ENCODE assay signal across 23 cellular contexts in the genomic region with DNA sequence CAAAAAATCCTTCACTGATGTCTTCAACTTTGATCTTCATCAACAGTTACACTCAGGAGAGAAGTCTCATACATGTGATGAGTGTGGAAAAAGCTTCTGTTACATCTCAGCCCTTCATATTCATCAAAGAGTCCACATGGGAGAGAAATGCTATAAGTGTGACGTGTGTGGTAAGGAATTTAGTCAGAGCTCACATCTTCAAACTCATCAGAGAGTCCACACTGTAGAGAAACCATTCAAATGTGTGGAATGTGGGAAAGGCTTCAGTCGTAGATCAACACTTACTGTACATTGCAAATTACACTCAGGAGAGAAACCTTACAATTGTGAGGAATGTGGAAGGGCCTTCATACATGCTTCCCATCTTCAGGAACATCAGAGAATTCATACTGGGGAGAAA. TPM values are rescaled to one million over a fixed set of nuclear protein-coding genes. Genes with fewer than 3 reads are reported as not detected.
DNase-seq lines count a peak whose midpoint lies in the region; ATAC-seq, FAIRE-seq and TF ChIP-seq lines count a peak whose summit lies in the region.
"Had no signal": no experiment of that assay in that cellular context is flagged by ENCODE, and none has a peak within 500 bp of the region (broad histone marks: within the 10 kb centered on the region; RNA-seq: fewer than 3 reads in every experiment).

No MANE protein-coding gene starts in this region.

- H3K36me3 ChIP-seq in HEK293 (ENCODE audit: control insufficient read depth in 2 of 2, insufficient read depth in 1 of 2, low read length in 2 of 2) (peaks cover 62 to 87% of the 10 kb centered on the region in 2 experiments), K562 (ENCODE audit: control insufficient read depth, insufficient read depth, low read length) (peaks cover 8% of the 10 kb centered on the region; the same call in 2 of the 3 replicates), muscle layer of duodenum (ENCODE audit: control insufficient read depth in 1 of 2, insufficient read depth in 2 of 2, low read length in 2 of 2) (peaks cover 42 to 65% of the 10 kb centered on the region in 2 donors)

- no peak overlapping the region for H3K4me2 ChIP-seq in K562 (ENCODE audit: insufficient read depth, low read length)

- H3K4me1 ChIP-seq in HEK293 (ENCODE audit: control insufficient read depth, insufficient read depth, low read length) (peaks cover 2% of the 10 kb centered on the region; the same call in 1 of the 2 replicates), K562 (replicated peaks in 1 of 2; ENCODE audit: control insufficient read depth in 2 of 2, insufficient read depth in 2 of 2, low read length in 2 of 2) (no peaks in the 10 kb centered on the region), muscle layer of duodenum (ENCODE audit: control insufficient read depth in 1 of 2, insufficient read depth in 2 of 2, low read length in 2 of 2) (no peaks in the 10 kb centered on the region)
- H3K4me1 ChIP-seq: SJSA1 had no signal

- in situ Hi-C loops in K562 (cut with MboI), result no loop called here

- no peak for TF ChIP-seq POLR2A in K562 (conservative IDR thresholded peaks at IDR 0.05)

- H3K9ac ChIP-seq in K562 (ENCODE audit: insufficient read depth in 1 of 2, low read depth in 2 of 2, low read length in 2 of 2), result no peak overlapping the region

- no peaks in the 10 kb centered on the region for H4K20me1 ChIP-seq in K562 (replicated peaks; ENCODE audit: control insufficient read depth, insufficient read depth, low read length)

- TF ChIP-seq EP300 in K562 (IDR thresholded peaks at IDR 0.05; ENCODE audit: low read length), result no peak

- H3K79me2 ChIP-seq in K562 (ENCODE audit: control insufficient read depth, insufficient read depth, low read length), result no peaks in the 10 kb centered on the region

- TF ChIP-seq CTCF in HEK293 (tag by site-specific recombination; IDR thresholded peaks at IDR 0.05) (no peak), K562 (IDR thresholded peaks at IDR 0.05 in 2 of 3, conservative IDR thresholded peaks at IDR 0.05 in 1 of 3; ENCODE audit: insufficient read depth in 2 of 3, low read depth in 1 of 3, low read length in 3 of 3) (no peak)

- CTCF ChIA-PET in HEK293 (lab: Yijun Ruan, JAX) (no interaction called here), K562 (lab: Yijun Ruan, JAX; ENCODE audit: low intra/inter-chr PET ratio) (no interaction called here)

- POLR2A ChIA-PET in HEK293 (lab: Yijun Ruan, JAX) (no interaction called here), K562 (lab: Yijun Ruan, JAX) (no interaction called here)

- FAIRE-seq in K562 (lab: Jason Lieb, UNC), result peak; percentile 19
- FAIRE-seq: G401.6, GM18507, GM19239 had no signal

- TF ChIP-seq RAD21 in K562 (CRISPR knock-in tag; conservative IDR thresholded peaks at IDR 0.05 in 1 of 2, IDR thresholded peaks at IDR 0.05 in 1 of 2), result no peak

- H3K9me3 ChIP-seq in HEK293 (ENCODE audit: control insufficient read depth, insufficient read depth, low read depth, low read length) (peaks cover 63% of the 10 kb centered on the region), K562 (replicated peaks; ENCODE audit: control insufficient read depth, insufficient read depth, low read depth, low read length) (peaks cover 8% of the 10 kb centered on the region), muscle layer of duodenum (ENCODE audit: control insufficient read depth in 1 of 2, low read length in 2 of 2) (peaks cover 46 to 72% of the 10 kb centered on the region in 2 donors)

- 7% methylated on average over 2 of the region's 2 CpGs for WGBS in K562 (ENCODE audit: insufficient coverage, low coverage, missing lambda C conversion rate)

- ATAC-seq in K562 (no peak), HG03521 (IDR thresholded peaks at IDR 0.05; ENCODE audit: unreplicated experiment) (no peak)
- ATAC-seq: CD8-positive, alpha-beta T cell; Right ventricle myocardium inferior had no signal

- no peak overlapping the region for H2AFZ ChIP-seq in K562 (ENCODE audit: low read depth, low read length)

- DNase-seq in K562 (ENCODE audit: extremely low read depth in 1 of 4, low spot score in 3 of 4) (no peak), NCI-H345 (lab: John Stamatoyannopoulos, UW) (no peak), amygdala (lab: John Stamatoyannopoulos, UW) (no peak)
- DNase-seq in stimulated activated CD4-positive, alpha-beta T cell treated with anti-CD3 and anti-CD28 coated beads, Interleukin-4, amount 100 ng/mL, for 4 hours, result no peak
- DNase-seq: ACHN; C1 segment of cervical spinal cord; CD8-positive, alpha-beta T cell; MM.1S; NCI-H1048; NCI-H1417 treated with DMSO at 0.1 percent for 48 hours; NCI-H187; NCI-H2107; NCI-H510A treated with DMSO at 0.1 percent for 48 hours; NCI-H82 had no signal

- no peak overlapping the region for H3K4me3 ChIP-seq in HEK293 (ENCODE audit: low read depth, low read length)
- H3K4me3 ChIP-seq in K562, result no peak overlapping the region
- peak overlapping the region; percentile 52 to 59 for H3K4me3 ChIP-seq in muscle layer of duodenum (ENCODE audit: low read depth in 1 of 2, low read length in 2 of 2)
- H3K4me3 ChIP-seq: SJSA1 had no signal

- no peaks in the 10 kb centered on the region for H3K9me1 ChIP-seq in K562 (ENCODE audit: control insufficient read depth, insufficient read depth, low read length)

- intact Hi-C loops in K562 (cut with micrococcal nuclease), result no loop called here

- H3K27me3 ChIP-seq in K562 (ENCODE audit: control insufficient read depth in 2 of 2, insufficient read depth in 2 of 2, low read length in 2 of 2) (no peaks in the 10 kb centered on the region), muscle layer of duodenum (ENCODE audit: low read depth, low read length) (no peaks in the 10 kb centered on the region)
- H3K27me3 ChIP-seq: SJSA1 had no signal

- H3K27ac ChIP-seq in HEK293 (ENCODE audit: extremely low read depth, low read depth, low read length) (no peak overlapping the region), K562 (ENCODE audit: extremely low read depth, low read depth, low read length) (no peak overlapping the region), muscle layer of duodenum (ENCODE audit: low read length) (no peak overlapping the region)
- H3K27ac ChIP-seq: SJSA1 had no signal

- BruUV-seq in K562 (replicated peaks; lab: Mats Ljungman, UMichigan), result no TSS peak

RNA-seq across cellular contexts. Expression of gene ZNF226, which starts 8.4 kb away (rescaled TPM):
- total RNA-seq in K562 (2011; cell fraction: chromatin; rRNA removed; ENCODE audit: low replicate concordance), result 15.6 and 30.7 TPM in 2 replicates
- 8.0 and 9.3 TPM in 2 replicates for total RNA-seq in K562 (2011; cell fraction: nucleolus; rRNA removed)
- total RNA-seq in K562 (2011; cell fraction: nucleoplasm; rRNA removed), result 14.7 and 22.2 TPM in 2 replicates
- total RNA-seq in K562 (2014; rRNA removed) (6.2 and 6.5 TPM in 2 replicates), K562 (2014; rRNA removed; fragmentation: Illumina TruSeq; extraction: Trizol) (9.3 and 12.0 TPM in 2 replicates), K562 (2015; rRNA removed; fragmentation: Illumina TruSeq; extraction: Trizol) (5.7 and 6.2 TPM in 2 replicates), K562 (2021) (8.2 and 8.5 TPM in 2 replicates)
- polyA plus RNA-seq in K562 (2011; rRNA removed) (5.8 and 9.8 TPM in 2 replicates), K562 (2014; fragmentation: Illumina TruSeq; extraction: Trizol) (7.1 and 9.0 TPM in 2 replicates), K562 (2014; fragmentation: Nextera tagmentation; extraction: Ambion mirVana) (10 to 100 TPM; 18.0 to 19.4 TPM), K562 (2014; rRNA removed) (9.2 and 15.5 TPM in 2 replicates)
- polyA plus RNA-seq in K562 (2011; cell fraction: cytosol; rRNA removed), result 0.91 and 2.7 TPM in 2 replicates
- 12.6 and 15.4 TPM in 2 replicates for polyA plus RNA-seq in K562 (2011; cell fraction: nucleus; rRNA removed)
- polyA plus RNA-seq in K562 (2012), result 6.7 and 11.5 TPM in 2 replicates
- polyA minus RNA-seq in K562 (2011; rRNA and poly(A)+ RNA removed), result 11.3 and 12.3 TPM in 2 replicates
- polyA minus RNA-seq in K562 (2011; cell fraction: cytosol; rRNA and poly(A)+ RNA removed), result 2.7 and 2.8 TPM in 2 replicates
- 5.4 and 7.8 TPM in 2 replicates for polyA minus RNA-seq in K562 (2011; cell fraction: nucleus; rRNA and poly(A)+ RNA removed)

RNA-seq across cellular contexts. Expression of gene ZNF234, which starts 15.1 kb away (rescaled TPM):
- total RNA-seq in K562 (2011; cell fraction: chromatin; rRNA removed; ENCODE audit: low replicate concordance), result 7.9 and 13.7 TPM in 2 replicates
- total RNA-seq in K562 (2011; cell fraction: nucleolus; rRNA removed), result 8.3 and 9.5 TPM in 2 replicates
- total RNA-seq in K562 (2011; cell fraction: nucleoplasm; rRNA removed), result 8.6 and 8.9 TPM in 2 replicates
- total RNA-seq in K562 (2014; rRNA removed), result 0.69 and 0.82 TPM in 2 replicates
- total RNA-seq in K562 (2014; rRNA removed; fragmentation: Illumina TruSeq; extraction: Trizol), result 2.7 and 2.9 TPM in 2 replicates
- 1.4 and 1.6 TPM in 2 replicates for total RNA-seq in K562 (2015; rRNA removed; fragmentation: Illumina TruSeq; extraction: Trizol)
- total RNA-seq in K562 (2021), result 1.6 and 1.9 TPM in 2 replicates
- 1.1 and 1.6 TPM in 2 replicates for polyA plus RNA-seq in K562 (2011; rRNA removed)
- 0.37 and 0.59 TPM in 2 replicates for polyA plus RNA-seq in K562 (2011; cell fraction: cytosol; rRNA removed)
- 2.3 and 2.7 TPM in 2 replicates for polyA plus RNA-seq in K562 (2011; cell fraction: nucleus; rRNA removed)
- 1.0 and 2.0 TPM in 2 replicates for polyA plus RNA-seq in K562 (2012)
- polyA plus RNA-seq in K562 (2014; fragmentation: Illumina TruSeq; extraction: Trizol), result 1.2 and 1.9 TPM in 2 replicates
- 1 to 10 TPM; 1.5 to 1.9 TPM for polyA plus RNA-seq in K562 (2014; fragmentation: Nextera tagmentation; extraction: Ambion mirVana)
- polyA plus RNA-seq in K562 (2014; rRNA removed), result 0.85 and 2.0 TPM in 2 replicates
- 2.3 and 3.5 TPM in 2 replicates for polyA minus RNA-seq in K562 (2011; rRNA and poly(A)+ RNA removed)
- polyA minus RNA-seq in K562 (2011; cell fraction: cytosol; rRNA and poly(A)+ RNA removed), result 0.38 TPM in 1 of 2 replicates, not detected in the other
- 3.1 and 5.2 TPM in 2 replicates for polyA minus RNA-seq in K562 (2011; cell fraction: nucleus; rRNA and poly(A)+ RNA removed)
- total RNA-seq: OCI-LY7 had no signal

RNA-seq across cellular contexts. Expression of gene ZNF225, which starts 43.3 kb away (rescaled TPM):
- 7.8 and 20.6 TPM in 2 replicates for total RNA-seq in K562 (2011; cell fraction: chromatin; rRNA removed; ENCODE audit: low replicate concordance)
- total RNA-seq in K562 (2011; cell fraction: nucleolus; rRNA removed), result 5.5 and 7.0 TPM in 2 replicates
- total RNA-seq in K562 (2011; cell fraction: nucleoplasm; rRNA removed), result 11.1 and 17.1 TPM in 2 replicates
- total RNA-seq in K562 (2014; rRNA removed), result 1.5 and 1.6 TPM in 2 replicates
- 3.9 and 5.3 TPM in 2 replicates for total RNA-seq in K562 (2014; rRNA removed; fragmentation: Illumina TruSeq; extraction: Trizol)
- total RNA-seq in K562 (2015; rRNA removed; fragmentation: Illumina TruSeq; extraction: Trizol), result 2.1 and 2.7 TPM in 2 replicates
- 2.3 and 4.2 TPM in 2 replicates for total RNA-seq in K562 (2021)
- polyA plus RNA-seq in K562 (2011; rRNA removed), result 1.8 and 2.5 TPM in 2 replicates
- 0.43 and 0.71 TPM in 2 replicates for polyA plus RNA-seq in K562 (2011; cell fraction: cytosol; rRNA removed)
- 2.3 and 2.9 TPM in 2 replicates for polyA plus RNA-seq in K562 (2011; cell fraction: nucleus; rRNA removed)
- 1.2 and 2.0 TPM in 2 replicates for polyA plus RNA-seq in K562 (2012)
- 1.5 and 1.8 TPM in 2 replicates for polyA plus RNA-seq in K562 (2014; fragmentation: Illumina TruSeq; extraction: Trizol)
- polyA plus RNA-seq in K562 (2014; fragmentation: Nextera tagmentation; extraction: Ambion mirVana), result 1 to 10 TPM; 1.4 to 2.2 TPM
- polyA plus RNA-seq in K562 (2014; rRNA removed), result 0.84 and 1.9 TPM in 2 replicates
- 6.8 and 7.4 TPM in 2 replicates for polyA minus RNA-seq in K562 (2011; rRNA and poly(A)+ RNA removed)
- 1.3 and 1.8 TPM in 2 replicates for polyA minus RNA-seq in K562 (2011; cell fraction: cytosol; rRNA and poly(A)+ RNA removed)
- 3.8 and 7.2 TPM in 2 replicates for polyA minus RNA-seq in K562 (2011; cell fraction: nucleus; rRNA and poly(A)+ RNA removed)

RNA-seq across cellular contexts. Expression of gene ZNF227, which starts 55.9 kb away (rescaled TPM):
- total RNA-seq in K562 (2011; cell fraction: chromatin; rRNA removed; ENCODE audit: low replicate concordance), result 21.0 and 49.4 TPM in 2 replicates
- 17.7 and 20.9 TPM in 2 replicates for total RNA-seq in K562 (2011; cell fraction: nucleolus; rRNA removed)
- total RNA-seq in K562 (2011; cell fraction: nucleoplasm; rRNA removed), result 33.3 and 35.2 TPM in 2 replicates
- total RNA-seq in K562 (2014; rRNA removed) (7.1 and 10.4 TPM in 2 replicates), K562 (2014; rRNA removed; fragmentation: Illumina TruSeq; extraction: Trizol) (15.1 and 17.0 TPM in 2 replicates), K562 (2015; rRNA removed; fragmentation: Illumina TruSeq; extraction: Trizol) (10.3 and 10.8 TPM in 2 replicates), K562 (2021) (8.7 and 13.6 TPM in 2 replicates)
- polyA plus RNA-seq in K562 (2011; rRNA removed) (4.7 and 8.7 TPM in 2 replicates), K562 (2014; fragmentation: Illumina TruSeq; extraction: Trizol) (10.0 and 11.2 TPM in 2 replicates), K562 (2014; fragmentation: Nextera tagmentation; extraction: Ambion mirVana) (1 to 10 TPM; 3.0 to 6.0 TPM), K562 (2014; rRNA removed) (4.8 and 7.8 TPM in 2 replicates)
- polyA plus RNA-seq in K562 (2011; cell fraction: cytosol; rRNA removed), result 1.7 and 2.6 TPM in 2 replicates
- polyA plus RNA-seq in K562 (2011; cell fraction: nucleus; rRNA removed), result 4.9 and 5.5 TPM in 2 replicates
- polyA plus RNA-seq in K562 (2012), result 6.7 and 8.0 TPM in 2 replicates
- 11.5 and 15.6 TPM in 2 replicates for polyA minus RNA-seq in K562 (2011; rRNA and poly(A)+ RNA removed)
- 2.9 and 4.6 TPM in 2 replicates for polyA minus RNA-seq in K562 (2011; cell fraction: cytosol; rRNA and poly(A)+ RNA removed)
- 12.7 and 13.5 TPM in 2 replicates for polyA minus RNA-seq in K562 (2011; cell fraction: nucleus; rRNA and poly(A)+ RNA removed)

Comparison
In these comparisons a context has a peak if more than half of its experiments do, and no peak if none do; other contexts are left out.
1. H3K4me3 ChIP-seq: peak in muscle layer of duodenum (2 of 2); none in HEK293 (single experiment) and K562 (single experiment).
2. Of the 44 proteins assayed by ChIP-seq in both K562 and HEK293: peak only in K562: none; only in HEK293: SETDB1; in both: TRIM28; in neither: 42.